In the genomic region with DNA sequence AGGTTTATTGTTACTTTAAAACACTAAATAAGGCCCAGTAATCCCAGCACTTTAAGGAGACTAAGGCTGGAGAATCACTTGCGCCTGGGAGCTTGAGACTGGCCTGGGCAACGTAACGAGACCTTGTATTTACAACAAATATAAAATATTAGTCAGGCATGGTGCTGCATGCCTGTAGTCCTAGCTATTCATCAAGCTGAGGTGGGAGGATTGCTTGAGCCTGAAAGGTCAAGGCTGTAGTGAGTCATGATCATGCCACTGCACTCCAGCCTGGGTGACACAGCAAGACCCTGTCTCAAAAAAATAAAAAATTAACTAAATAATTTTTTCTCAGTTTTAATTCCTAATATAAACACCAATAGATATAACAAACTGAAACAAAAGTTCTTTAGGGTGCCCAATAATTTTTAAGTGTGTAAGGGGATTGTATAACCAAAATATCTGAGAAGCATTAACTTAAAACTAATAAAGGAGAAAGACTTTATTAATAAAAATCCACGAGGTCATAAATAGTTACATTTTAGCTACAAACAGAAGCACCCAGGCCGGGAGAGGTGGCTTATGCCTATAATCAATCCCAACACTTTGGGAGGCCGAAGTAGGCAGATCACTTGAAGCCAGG, we compare ENCODE assay signal across 11 cellular contexts. TPM values are rescaled to one million over a fixed set of nuclear protein-coding genes. Genes with fewer than 3 reads are reported as not detected.
A peak's percentile ranks its signal among the peaks of the same experiment; 100 is the strongest.
DNase-seq lines count a peak whose midpoint lies in the region; ATAC-seq and TF ChIP-seq lines count a peak whose summit lies in the region.
"Had no signal": no experiment of that assay in that cellular context is flagged by ENCODE, and none has a peak within 500 bp of the region (broad histone marks: within the 10 kb centered on the region; RNA-seq: fewer than 3 reads in every experiment).

No MANE protein-coding gene starts in this region.

- no peak overlapping the region for H3K4me3 ChIP-seq in brain microvascular endothelial cell (ENCODE audit: low read depth, low read length)
- H3K4me3 ChIP-seq: neural progenitor cell had no signal

- no peak for TF ChIP-seq CTCF in brain microvascular endothelial cell (IDR thresholded peaks at IDR 0.05; ENCODE audit: low read depth, low read length, missing control alignments)

- no peaks in the 10 kb centered on the region for H3K27me3 ChIP-seq in brain microvascular endothelial cell (replicated peaks)
- H3K27me3 ChIP-seq: neural progenitor cell had no signal

- peaks cover 3% of the 10 kb centered on the region for H3K36me3 ChIP-seq in brain microvascular endothelial cell (replicated peaks)

- H3K27ac ChIP-seq in brain microvascular endothelial cell, result peak overlapping the region; percentile 66
- H3K27ac ChIP-seq: neural progenitor cell had no signal

- DNase-seq in left ventricle myocardium superior (no peak), Right ventricle myocardium superior (no peak), brain microvascular endothelial cell (peak; percentile 78), left kidney (ENCODE audit: low read depth, low spot score) (peak; percentile 9), NCI-H345 treated with DMSO at 0.1 percent for 48 hours (lab: John Stamatoyannopoulos, UW; ENCODE audit: unreplicated experiment) (no peak)
- DNase-seq: activated CD8-positive, alpha-beta memory T cell treated with anti-CD3 and anti-CD28 coated beads, Interleukin-2, amount 50 U/mL, for 48 hours; immature natural killer cell had no signal

- ATAC-seq in left ventricle myocardium superior (peak; percentile 60), Right ventricle myocardium superior (ENCODE audit: poor library complexity) (no peak), HG02970 (IDR thresholded peaks at IDR 0.05; ENCODE audit: low FRiP score, unreplicated experiment) (no peak), HG03342 (IDR thresholded peaks at IDR 0.05; ENCODE audit: unreplicated experiment) (no peak), GM18858 (IDR thresholded peaks at IDR 0.05; ENCODE audit: unreplicated experiment) (no peak)

- intact Hi-C loops in left ventricle myocardium superior (cut with micrococcal nuclease) (no loop called here), Right ventricle myocardium superior (cut with DNase I) (no loop called here)

- in situ Hi-C loops in brain microvascular endothelial cell (cut with HindIII; ENCODE audit: low pct_ligation_motif_present, low sequenced_read_pairs), result no loop called here

RNA-seq across cellular contexts. Expression of a gene that starts 32.7 kb away (rescaled TPM):
- total RNA-seq in left ventricle myocardium superior (20.4 TPM), Right ventricle myocardium superior (21.9 TPM)

Comparison
In these comparisons a context has a peak if more than half of its experiments do, and no peak if none do; other contexts are left out.
1. DNase-seq: peak in brain microvascular endothelial cell (single experiment) and left kidney (single experiment); none in left ventricle myocardium superior (single experiment), Right ventricle myocardium superior (single experiment) and NCI-H345 treated with DMSO at 0.1 percent for 48 hours (single experiment).